In the genomic region with DNA sequence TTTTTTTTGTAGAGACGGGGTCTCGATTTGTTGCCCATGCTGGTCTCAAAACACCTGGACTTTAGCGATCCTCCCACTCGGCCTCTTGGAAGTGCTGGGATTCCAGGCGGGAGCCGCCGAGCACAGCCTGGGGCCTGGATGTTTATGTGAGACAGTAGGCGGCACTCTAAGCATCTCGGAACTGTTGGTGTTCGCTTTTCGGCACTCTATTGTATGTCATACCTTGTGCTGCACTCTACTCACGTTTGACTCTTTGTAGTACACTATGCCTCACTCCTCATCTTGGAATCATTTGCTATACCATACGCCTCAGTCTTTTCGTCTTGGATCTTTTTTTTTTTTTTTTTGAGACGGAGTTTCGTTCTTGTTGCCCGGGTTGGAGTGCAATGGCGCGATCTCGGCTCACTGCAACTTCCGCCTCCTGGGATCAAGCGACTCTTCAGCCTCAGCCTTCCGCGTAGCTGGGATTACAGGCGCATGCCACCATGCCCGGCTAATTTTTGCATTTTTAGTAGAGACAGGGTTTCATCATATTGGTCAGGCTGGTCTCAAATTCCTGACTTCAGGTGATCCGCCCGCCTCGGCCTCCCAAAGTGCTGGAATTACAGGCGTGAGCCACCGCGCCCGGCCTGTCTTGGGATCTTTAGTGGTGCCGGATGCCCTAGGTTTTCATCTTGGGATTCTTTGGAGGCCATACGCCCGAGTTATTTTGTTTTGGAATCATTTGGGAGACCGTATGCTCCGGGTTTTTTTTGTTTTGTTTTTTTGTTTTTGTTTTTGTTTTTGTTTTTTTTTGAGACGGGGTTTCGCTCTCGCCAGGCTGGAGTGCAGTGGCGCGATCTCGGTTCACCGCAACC, we compare ENCODE assay signal across 11 cellular contexts. TPM values are rescaled to one million over a fixed set of nuclear protein-coding genes. Genes with fewer than 3 reads are reported as not detected.
DNase-seq lines count a peak whose midpoint lies in the region; ATAC-seq and TF ChIP-seq lines count a peak whose summit lies in the region.
"Had no signal": no experiment of that assay in that cellular context is flagged by ENCODE, and none has a peak within 500 bp of the region (broad histone marks: within the 10 kb centered on the region; RNA-seq: fewer than 3 reads in every experiment).

No MANE protein-coding gene starts in this region.

- H3K27ac ChIP-seq in Peyer's patch, result no peak overlapping the region
- H3K27ac ChIP-seq: C4-2B had no signal

- ATAC-seq in activated CD8-positive, alpha-beta memory T cell treated with anti-CD3 and anti-CD28 coated beads, Interleukin-2, amount 10 ng/mL, durations not matched to agents 7 days and 5 days, result peak; percentile 75
- ATAC-seq in stimulated activated effector memory CD8-positive, alpha-beta T cell treated with anti-CD3 and anti-CD28 coated beads, Interleukin-12 subunit alpha, Interleukin-12 subunit beta, amount 100 ng/mL, for 72 hours, result peak; percentile 62
- no peak for ATAC-seq in GM18519 (IDR thresholded peaks at IDR 0.05; ENCODE audit: low FRiP score, unreplicated experiment)

- no peak overlapping the region for H3K27ac Mint-ChIP-seq in activated CD8-positive, alpha-beta memory T cell treated with anti-CD3 and anti-CD28 coated beads, Interleukin-2, amount 10 ng/mL, durations not matched to agents 7 days and 5 days
- no peak overlapping the region for H3K27ac Mint-ChIP-seq in stimulated activated effector memory CD8-positive, alpha-beta T cell treated with anti-CD3 and anti-CD28 coated beads, Interleukin-12 subunit alpha, Interleukin-12 subunit beta, amount 100 ng/mL, for 72 hours
- H3K27ac Mint-ChIP-seq: brain had no signal

- H3K9me3 ChIP-seq in Peyer's patch, result no peaks in the 10 kb centered on the region
- no peaks in the 10 kb centered on the region for H3K9me3 ChIP-seq in BE2C

- H3K27me3 Mint-ChIP-seq in activated CD8-positive, alpha-beta memory T cell treated with anti-CD3 and anti-CD28 coated beads, Interleukin-2, amount 10 ng/mL, durations not matched to agents 7 days and 5 days, result peaks cover 59% of the 10 kb centered on the region

- H3K9me3 Mint-ChIP-seq in activated CD8-positive, alpha-beta memory T cell treated with anti-CD3 and anti-CD28 coated beads, Interleukin-2, amount 10 ng/mL, durations not matched to agents 7 days and 5 days (ENCODE audit: low read depth), result no peaks in the 10 kb centered on the region
- no peaks in the 10 kb centered on the region for H3K9me3 Mint-ChIP-seq in stimulated activated effector memory CD8-positive, alpha-beta T cell treated with anti-CD3 and anti-CD28 coated beads, Interleukin-12 subunit alpha, Interleukin-12 subunit beta, amount 100 ng/mL, for 72 hours

- no peaks in the 10 kb centered on the region for H3K36me3 Mint-ChIP-seq in activated CD8-positive, alpha-beta memory T cell treated with anti-CD3 and anti-CD28 coated beads, Interleukin-2, amount 10 ng/mL, durations not matched to agents 7 days and 5 days
- H3K36me3 Mint-ChIP-seq in stimulated activated effector memory CD8-positive, alpha-beta T cell treated with anti-CD3 and anti-CD28 coated beads, Interleukin-12 subunit alpha, Interleukin-12 subunit beta, amount 100 ng/mL, for 72 hours, result peaks cover 5% of the 10 kb centered on the region
- H3K36me3 Mint-ChIP-seq: brain had no signal

- peak overlapping the region; percentile 66 for H3K4me3 Mint-ChIP-seq in activated CD8-positive, alpha-beta memory T cell treated with anti-CD3 and anti-CD28 coated beads, Interleukin-2, amount 10 ng/mL, durations not matched to agents 7 days and 5 days
- H3K4me3 Mint-ChIP-seq in stimulated activated effector memory CD8-positive, alpha-beta T cell treated with anti-CD3 and anti-CD28 coated beads, Interleukin-12 subunit alpha, Interleukin-12 subunit beta, amount 100 ng/mL, for 72 hours, result peak overlapping the region; percentile 68

- TF ChIP-seq POLR2A in Peyer's patch (IDR thresholded peaks at IDR 0.05), result no peak

- H3K4me1 Mint-ChIP-seq in activated CD8-positive, alpha-beta memory T cell treated with anti-CD3 and anti-CD28 coated beads, Interleukin-2, amount 10 ng/mL, durations not matched to agents 7 days and 5 days, result peaks cover 4% of the 10 kb centered on the region
- no peaks in the 10 kb centered on the region for H3K4me1 Mint-ChIP-seq in stimulated activated effector memory CD8-positive, alpha-beta T cell treated with anti-CD3 and anti-CD28 coated beads, Interleukin-12 subunit alpha, Interleukin-12 subunit beta, amount 100 ng/mL, for 72 hours
- H3K4me1 Mint-ChIP-seq: brain had no signal

- TF ChIP-seq CTCF in Peyer's patch (IDR thresholded peaks at IDR 0.05) (no peak), fibroblast of the aortic adventitia (IDR thresholded peaks at IDR 0.05; ENCODE audit: insufficient read depth, low read length) (peak; percentile 20), BE2C (IDR thresholded peaks at IDR 0.05; ENCODE audit: low read depth, low read length) (no peak)

- DNase-seq in activated CD8-positive, alpha-beta memory T cell treated with anti-CD3 and anti-CD28 coated beads, Interleukin-2, amount 10 ng/mL, durations not matched to agents 7 days and 5 days, result no peak
- DNase-seq in activated CD8-positive, alpha-beta memory T cell treated with anti-CD3 and anti-CD28 coated beads, Interleukin-2, amount 50 U/mL, for 4 hours, result no peak
- no peak for DNase-seq in Peyer's patch
- DNase-seq in fibroblast of the aortic adventitia (ENCODE audit: low read depth), result peak; percentile 30
- no peak for DNase-seq in stimulated activated effector memory CD8-positive, alpha-beta T cell treated with anti-CD3 and anti-CD28 coated beads, Interleukin-12 subunit alpha, Interleukin-12 subunit beta, amount 100 ng/mL, for 72 hours (ENCODE audit: low spot score in 2 of 2)
- DNase-seq in mesenteric fat pad (ENCODE audit: low spot score), result no peak
- DNase-seq in BE2C, result no peak
- DNase-seq: stimulated activated CD4-positive, alpha-beta T cell treated with anti-CD3 and anti-CD28 coated beads, Interleukin-4, amount 100 ng/mL, for 4 hours had no signal

- CTCF ChIA-PET in activated CD8-positive, alpha-beta memory T cell treated with anti-CD3 and anti-CD28 coated beads, Interleukin-2, amount 10 ng/mL, durations not matched to agents 7 days and 5 days (lab: Charles Lee), result no interaction called here

- H3K4me1 ChIP-seq in Peyer's patch (no peaks in the 10 kb centered on the region), BE2C (no peaks in the 10 kb centered on the region; the same call in 1 of the 2 replicates)

- no peaks in the 10 kb centered on the region for H3K27me3 ChIP-seq in Peyer's patch
- no peaks in the 10 kb centered on the region for H3K27me3 ChIP-seq in BE2C

- H3K36me3 ChIP-seq in Peyer's patch (no peaks in the 10 kb centered on the region), BE2C (no peaks in the 10 kb centered on the region)

- H3K4me3 ChIP-seq in Peyer's patch, result peak overlapping the region in 3 of 4 donors; percentile 9 to 34 (median 19)
- peak overlapping the region; percentile 44 for H3K4me3 ChIP-seq in fibroblast of the aortic adventitia (ENCODE audit: low read depth, low read length)
- H3K4me3 ChIP-seq in BE2C (ENCODE audit: low read depth, low read length), result no peak overlapping the region

RNA-seq across cellular contexts. Expression of gene ZDBF2, which starts 24.2 kb away (rescaled TPM):
- total RNA-seq in activated CD8-positive, alpha-beta memory T cell treated with anti-CD3 and anti-CD28 coated beads, Interleukin-2, amount 10 ng/mL, durations not matched to agents 7 days and 5 days, result 1 to 10 TPM; 6.9 to 9.4 TPM
- total RNA-seq in Peyer's patch (10 to 100 TPM in 1 of 4 donors, 1 to 10 TPM in 3; 2.6 to 12.4 (median 4.5) TPM), fibroblast of the aortic adventitia (ENCODE audit: low replicate concordance) (11.8 and 20.9 TPM in 2 replicates), mesenteric fat pad (10.6 TPM)
- 9.6 TPM for polyA plus RNA-seq in BE2C (2012; ENCODE audit: insufficient read depth, insufficient read length, low read depth)
